Comparison of ENCODE assay signal across 27 cellular contexts in the genomic region with DNA sequence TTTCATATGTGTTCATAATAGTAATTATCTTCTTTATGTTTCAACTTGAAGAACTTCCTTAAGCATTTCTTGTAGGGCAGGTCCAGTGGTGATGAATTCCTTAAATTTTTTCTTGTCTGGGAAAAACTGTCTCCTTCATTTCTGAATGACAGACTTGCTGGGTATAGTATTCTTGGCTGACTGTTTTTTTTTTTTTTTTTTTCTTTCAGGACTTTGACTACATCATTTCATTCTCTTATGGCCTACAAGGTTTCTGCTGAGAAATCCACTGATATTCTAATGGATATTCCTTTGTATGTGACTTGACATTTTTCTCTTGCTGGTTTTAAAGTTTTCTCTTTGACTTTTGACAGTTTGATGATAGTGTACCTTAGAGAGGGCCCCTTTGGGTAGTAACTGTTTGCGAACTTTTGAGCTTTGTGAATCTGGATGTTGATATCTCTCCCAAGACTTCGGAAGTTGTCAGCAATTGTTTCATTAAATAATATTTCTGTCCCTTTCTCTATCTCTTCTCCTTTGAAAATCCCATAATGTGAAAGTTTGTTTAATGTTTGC. TPM values are rescaled to one million over a fixed set of nuclear protein-coding genes. Genes with fewer than 3 reads are reported as not detected.
DNase-seq lines count a peak whose midpoint lies in the region; ATAC-seq, FAIRE-seq and TF ChIP-seq lines count a peak whose summit lies in the region.
"Had no signal": no experiment of that assay in that cellular context is flagged by ENCODE, and none has a peak within 500 bp of the region (broad histone marks: within the 10 kb centered on the region; RNA-seq: fewer than 3 reads in every experiment).

No MANE protein-coding gene starts in this region.

- H3K27ac ChIP-seq in astrocyte (ENCODE audit: low read depth, low read length) (no peak overlapping the region), H1 (ENCODE audit: low read depth, low read length) (no peak overlapping the region)
- H3K27ac ChIP-seq: 22Rv1; A549; BLaER1 treated with 17β-estradiol and CSF1 and Interleukin-3, amounts not matched to agents 10 nM and 100 nM; C4-2B had no signal

- no peak overlapping the region for H4K5ac ChIP-seq in H1 (ENCODE audit: insufficient read length, low read depth, low read length)

- H3K36me3 Mint-ChIP-seq in astrocyte (ENCODE audit: low read depth, unreplicated experiment) = no peaks in the 10 kb centered on the region
- H3K36me3 Mint-ChIP-seq: CD4-positive, CD25-positive, alpha-beta regulatory T cell had no signal

- WGBS in H1 (ENCODE audit: extremely low coverage in 1 of 2, insufficient coverage in 1 of 2, insufficient read length in 1 of 2, insufficient replicate concordance in 2 of 2, low coverage in 1 of 2, low lambda C conversion rate in 2 of 2, missing lambda C conversion rate in 1 of 2), 2 experiments = 0% methylated on average over 2 of the region's 2 CpGs; no CpG with 5 or more reads in 1 of the 2 experiments

- H4K8ac ChIP-seq in H1 (ENCODE audit: extremely low read depth, insufficient read depth, low read length) = no peak overlapping the region

- intact Hi-C loops in cardiac septum (cut with DNase I) (no loop called here), mucosa of descending colon (cut with DNase I, micrococcal nuclease) (no loop called here)

- CTCF ChIA-PET in H1 (lab: Charles Lee; ENCODE audit: partially characterized antibody) = no interaction called here

- H3K79me2 ChIP-seq in astrocyte (ENCODE audit: insufficient read depth, low read length) (no peaks in the 10 kb centered on the region), H1 (ENCODE audit: control insufficient read depth in 1 of 2, insufficient read depth in 2 of 2, low read length in 2 of 2) (peaks cover 0 to under 1% of the 10 kb centered on the region in 2 experiments; a peak in 1 of 4 replicates)

- H2BK20ac ChIP-seq in H1 (ENCODE audit: low read length) = no peak overlapping the region

- peaks cover 10% of the 10 kb centered on the region for H3K9me3 Mint-ChIP-seq in astrocyte (ENCODE audit: unreplicated experiment)

- no peak overlapping the region for H4K91ac ChIP-seq in H1 (replicated peaks; ENCODE audit: insufficient read length, low read length)

- no peak overlapping the region for H3K14ac ChIP-seq in H1 (ENCODE audit: insufficient read length)

- no peaks in the 10 kb centered on the region for H3K9me3 ChIP-seq in astrocyte (ENCODE audit: insufficient read depth, low read depth, low read length)
- peaks cover 0 to 8% of the 10 kb centered on the region in 2 experiments; a peak in 1 of 4 replicates for H3K9me3 ChIP-seq in H1 (ENCODE audit: insufficient read depth in 2 of 2, low read depth in 1 of 2, low read length in 1 of 2)
- peaks cover 9% of the 10 kb centered on the region for H3K9me3 ChIP-seq in mucosa of descending colon
- H3K9me3 ChIP-seq: A549 had no signal

- H2AFZ ChIP-seq in astrocyte (ENCODE audit: low read depth, low read length) (no peak overlapping the region), H1 (ENCODE audit: low read length) (no peak overlapping the region)

- H3K27ac Mint-ChIP-seq in astrocyte (ENCODE audit: unreplicated experiment) = no peak overlapping the region
- H3K27ac Mint-ChIP-seq: B cell; CD4-positive, alpha-beta memory T cell; CD4-positive, CD25-positive, alpha-beta regulatory T cell; CD8-positive, alpha-beta memory T cell had no signal

- POLR2A ChIA-PET in H1 (lab: Charles Lee; ENCODE audit: partially characterized antibody) = no interaction called here

- H3K56ac ChIP-seq in H1 (replicated peaks; ENCODE audit: insufficient read length, low read depth, low read length) = no peak overlapping the region

- FAIRE-seq in astrocyte (lab: Jason Lieb, UNC) (peak; percentile 93), H1 (lab: Jason Lieb, UNC) (peak; percentile 86)
- FAIRE-seq: GM12878, GM12892, GM18507 had no signal

- no peak overlapping the region for H2BK120ac ChIP-seq in H1 (replicated peaks; ENCODE audit: low read depth, low read length)

- H2AK5ac ChIP-seq in H1 (ENCODE audit: low read depth, low read length) = no peak overlapping the region

- H3K4me1 Mint-ChIP-seq in astrocyte (ENCODE audit: low read depth, unreplicated experiment) = no peaks in the 10 kb centered on the region
- H3K4me1 Mint-ChIP-seq: B cell; CD4-positive, CD25-positive, alpha-beta regulatory T cell; CD8-positive, alpha-beta memory T cell had no signal

- H2BK12ac ChIP-seq in H1 (ENCODE audit: low read depth, low read length) = no peak overlapping the region

- H3K23me2 ChIP-seq in H1 (ENCODE audit: low read depth, low read length) = no peaks in the 10 kb centered on the region

- H4K20me1 ChIP-seq in astrocyte (ENCODE audit: insufficient read depth, low read length) (no peaks in the 10 kb centered on the region), H1 (replicated peaks in 1 of 2; ENCODE audit: control insufficient read depth in 1 of 2, insufficient read depth in 2 of 2, low read length in 2 of 2) (no peaks in the 10 kb centered on the region)
- H4K20me1 ChIP-seq: BLaER1 treated with 17β-estradiol and CSF1 and Interleukin-3, amounts not matched to agents 10 nM and 100 nM had no signal

- H3K27me3 Mint-ChIP-seq in astrocyte (ENCODE audit: low read depth, unreplicated experiment) = no peaks in the 10 kb centered on the region
- H3K27me3 Mint-ChIP-seq: B cell; CD4-positive, alpha-beta memory T cell; CD4-positive, CD25-positive, alpha-beta regulatory T cell had no signal

- TF ChIP-seq POLR2A in H1 (IDR thresholded peaks at IDR 0.05; ENCODE audit: control extremely low read depth in 1 of 2, low read depth in 2 of 2, low read length in 2 of 2) = no peak

- H3K9ac ChIP-seq in astrocyte (ENCODE audit: low read length) (no peak overlapping the region), H1 (replicated peaks in 1 of 4; ENCODE audit: extremely low read depth in 1 of 4, low read depth in 3 of 4, low read length in 3 of 4) (no peak overlapping the region)
- H3K9ac ChIP-seq: BLaER1 treated with 17β-estradiol and CSF1 and Interleukin-3, amounts not matched to agents 10 nM and 100 nM had no signal

- no peak overlapping the region for H3K18ac ChIP-seq in H1 (ENCODE audit: extremely low read depth, low read length)

- no peak overlapping the region for H3K4me3 Mint-ChIP-seq in astrocyte (ENCODE audit: unreplicated experiment)
- H3K4me3 Mint-ChIP-seq: B cell; CD4-positive, alpha-beta memory T cell; CD4-positive, CD25-positive, alpha-beta regulatory T cell; CD8-positive, alpha-beta memory T cell had no signal

- no peaks in the 10 kb centered on the region for H3K27me3 ChIP-seq in astrocyte (ENCODE audit: insufficient read depth, low read length)
- H3K27me3 ChIP-seq in H1 (replicated peaks in 1 of 4; ENCODE audit: control insufficient read depth in 3 of 4, extremely low read depth in 1 of 4, insufficient read depth in 3 of 4, low read length in 3 of 4) = no peaks in the 10 kb centered on the region

- no peak for ATAC-seq in mucosa of descending colon
- ATAC-seq: A549, GM12878 had no signal

- H3K4me3 ChIP-seq in astrocyte (ENCODE audit: insufficient read depth, low read depth, low read length) (no peak overlapping the region), H1 (ENCODE audit: extremely low read depth in 1 of 4, insufficient read depth in 2 of 4, low read depth in 3 of 4, low read length in 4 of 4) (no peak overlapping the region), mucosa of descending colon (no peak overlapping the region)
- H3K4me3 ChIP-seq: A549; BLaER1 treated with 17β-estradiol and CSF1 and Interleukin-3, amounts not matched to agents 10 nM and 100 nM; GM12878 had no signal

- TF ChIP-seq EP300 in H1 (IDR thresholded peaks at IDR 0.05; ENCODE audit: borderline replicate concordance in 1 of 2, low read depth in 2 of 2, low read length in 2 of 2) = no peak

- H3K4me1 ChIP-seq in astrocyte (ENCODE audit: insufficient read depth, low read length) (no peaks in the 10 kb centered on the region), H1 (replicated peaks in 1 of 4; ENCODE audit: control insufficient read depth in 3 of 4, insufficient read depth in 4 of 4, low read length in 3 of 4) (no peaks in the 10 kb centered on the region), mucosa of descending colon (ENCODE audit: low read depth) (no peaks in the 10 kb centered on the region)
- H3K4me1 ChIP-seq: A549; BLaER1 treated with 17β-estradiol and CSF1 and Interleukin-3, amounts not matched to agents 10 nM and 100 nM had no signal

- no peak overlapping the region for H3K23ac ChIP-seq in H1 (ENCODE audit: insufficient read length)

- H3K36me3 ChIP-seq in astrocyte (ENCODE audit: insufficient read depth, low read length) (no peaks in the 10 kb centered on the region), H1 (ENCODE audit: control insufficient read depth in 2 of 4, insufficient read depth in 4 of 4, low read length in 3 of 4) (no peaks in the 10 kb centered on the region; a peak in 1 of 8 replicates), mucosa of descending colon (ENCODE audit: low read depth) (no peaks in the 10 kb centered on the region)
- H3K36me3 ChIP-seq: BLaER1 treated with 17β-estradiol and CSF1 and Interleukin-3, amounts not matched to agents 10 nM and 100 nM had no signal

- no peak overlapping the region for H2BK15ac ChIP-seq in H1 (ENCODE audit: low read length)

- no peak for TF ChIP-seq RAD21 in H1 (IDR thresholded peaks at IDR 0.05 in 1 of 2, conservative IDR thresholded peaks at IDR 0.05 in 1 of 2; ENCODE audit: low read depth in 2 of 2, low read length in 2 of 2)

- no peak overlapping the region for H2BK5ac ChIP-seq in H1 (ENCODE audit: low read depth, low read length)

- peak; percentile 6 for DNase-seq in DMS 273 (lab: John Stamatoyannopoulos, UW; ENCODE audit: unreplicated experiment)
- no peak for DNase-seq in DMS 273 treated with DMSO at 0.1 percent for 48 hours (lab: John Stamatoyannopoulos, UW)
- DNase-seq in astrocyte (ENCODE audit: low read depth) = no peak
- DNase-seq in H1 (ENCODE audit: low read depth in 1 of 2, low spot score in 2 of 2) = no peak
- no peak for DNase-seq in cardiac septum (ENCODE audit: low spot score)
- no peak for DNase-seq in mucosa of descending colon
- no peak for DNase-seq in HCEC 1CT
- DNase-seq: AML-193; CD4-positive, alpha-beta memory T cell; CD4-positive, CD25-positive, alpha-beta regulatory T cell; CD8-positive, alpha-beta memory T cell; COR-L47; DMS153; DMS53; DMS79; DND-41; EL; GDM1 had no signal

- no peak overlapping the region for H3K4ac ChIP-seq in H1 (replicated peaks; ENCODE audit: insufficient read length, low read depth, low read length)

- no peak overlapping the region for H3K4me2 ChIP-seq in astrocyte (ENCODE audit: low read length)
- no peak overlapping the region for H3K4me2 ChIP-seq in H1 (ENCODE audit: insufficient read depth in 1 of 2, low read depth in 2 of 2, low read length in 2 of 2)
- H3K4me2 ChIP-seq: A549; BLaER1 treated with 17β-estradiol and CSF1 and Interleukin-3, amounts not matched to agents 10 nM and 100 nM had no signal

- no peak for TF ChIP-seq CTCF in astrocyte (IDR thresholded peaks at IDR 0.05; ENCODE audit: insufficient read depth, low read depth, low read length)
- no peak for TF ChIP-seq CTCF in H1 (IDR thresholded peaks at IDR 0.05; ENCODE audit: control extremely low read depth in 1 of 3, insufficient read depth in 1 of 3, low read depth in 1 of 3, low read length in 3 of 3)
- TF ChIP-seq CTCF in mucosa of descending colon (IDR thresholded peaks at IDR 0.05) = no peak

- H3K79me1 ChIP-seq in H1 (ENCODE audit: low read depth, low read length) = peaks cover 3% of the 10 kb centered on the region; the same call in 1 of the 2 replicates

RNA-seq across cellular contexts. Expression of a gene that starts 54.2 kb away (rescaled TPM):
- total RNA-seq in astrocyte (1.2 and 1.8 TPM in 2 replicates), cardiac septum (5.9 TPM), mucosa of descending colon (1 to 10 TPM; 2.6 to 7.2 (median 4.9) TPM)
- total RNA-seq in H1 (2021; fragmentation: NEBNext Ultra II Directional; extraction: Animal tissue kit (Norgen Biotek cat#: 25700)) = 10.1 and 10.5 TPM in 2 replicates
- polyA plus RNA-seq in H1 (2011; rRNA removed) = 7.5 and 7.8 TPM in 2 replicates
- 8.1 TPM for polyA plus RNA-seq in H1 (2011; cell fraction: cytosol; rRNA removed)
- polyA plus RNA-seq in H1 (2011; cell fraction: nucleus; rRNA removed) = 14.6 TPM
- 8.7 to 11.4 TPM (median 10.3 TPM) in 4 replicates for polyA plus RNA-seq in H1 (2012, experiment 1 of 2)
- polyA plus RNA-seq in H1 (2012, experiment 2 of 2) = 7.8 TPM
- 8.4 TPM for polyA plus RNA-seq in H1 (2013, experiment 1 of 2)
- polyA plus RNA-seq in H1 (2013, experiment 2 of 2) = 9.1 TPM
- polyA minus RNA-seq in H1 (2011; rRNA and poly(A)+ RNA removed) = 16.1 and 18.6 TPM in 2 replicates
- polyA minus RNA-seq in H1 (2011; cell fraction: cytosol; rRNA and poly(A)+ RNA removed) = 6.8 TPM
- polyA minus RNA-seq in H1 (2011; cell fraction: nucleus; rRNA and poly(A)+ RNA removed) = 45.3 TPM
- total RNA-seq: A172 had no signal
- polyA plus RNA-seq: GM12878 had no signal
